ENCODE assay signal across 9 cellular contexts in genomic region chr19:37505958-37506386, GRCh38. TPM values are rescaled to one million over a fixed set of nuclear protein-coding genes. Genes with fewer than 3 reads are reported as not detected.
A peak's percentile ranks its signal among the peaks of the same experiment; 100 is the strongest.
DNase-seq lines count a peak whose midpoint lies in the region; TF ChIP-seq lines count a peak whose summit lies in the region.
"Had no signal": no experiment of that assay in that cellular context is flagged by ENCODE, and none has a peak within 500 bp of the region (broad histone marks: within the 10 kb centered on the region; RNA-seq: fewer than 3 reads in every experiment).

No MANE protein-coding gene starts in this region.

- POLR2A ChIA-PET in GM10248 (lab: Yijun Ruan, JAX) = interaction anchor here (0.6 kb wide), 1 partner anchor 88 kb away, joined by 3 read pairs; the partner anchor contains the start of genes ZNF540 and ZNF571

- H3K4me1 ChIP-seq in esophagus muscularis mucosa (peaks cover 12 to 24% (median 17%) of the 10 kb centered on the region in 4 donors), prostate gland (replicated peaks) (no peaks in the 10 kb centered on the region)

- TF ChIP-seq EP300 in esophagus muscularis mucosa (IDR thresholded peaks at IDR 0.05) = no peak

- H3K27me3 ChIP-seq in esophagus muscularis mucosa = no peaks in the 10 kb centered on the region
- no peaks in the 10 kb centered on the region for H3K27me3 ChIP-seq in prostate gland (replicated peaks; ENCODE audit: insufficient read depth)

- 8% methylated on average over 12 of the region's 12 CpGs for WGBS in esophagus muscularis mucosa
- WGBS in prostate gland = 2% methylated on average over 12 of the region's 12 CpGs

- CTCF ChIA-PET in GM10248 (lab: Yijun Ruan, JAX) = no interaction called here

- TF ChIP-seq POLR2A in esophagus muscularis mucosa (IDR thresholded peaks at IDR 0.05; ENCODE audit: low read depth) (no peak), prostate gland (IDR thresholded peaks at IDR 0.05) (no peak)

- intact Hi-C loops in esophagus muscularis mucosa (cut with DNase I) = loop anchor here (5.0 to 10.0 kb wide), 2 partner anchors 34 to 171 kb away; a partner anchor contains a TSS
- intact Hi-C loops in prostate gland (cut with DNase I) = loop anchor here (2.0 kb wide), 1 partner anchor 37 kb away; the partner anchor contains the start of gene ZNF570

- H3K27ac ChIP-seq in esophagus muscularis mucosa (replicated peaks in 1 of 4) (peak overlapping the region; percentile 90 to 97 (median 93)), prostate gland (peak overlapping the region; percentile 95 to 96)
- H3K27ac ChIP-seq: KMS-11 had no signal

- DNase-seq in GM10248 (ENCODE audit: extremely low spot score) = peak; percentile 31
- DNase-seq in NCI-H2107 (lab: John Stamatoyannopoulos, UW) = peak; percentile 4
- peak; percentile 94 for DNase-seq in esophagus muscularis mucosa (ENCODE audit: extremely low spot score)
- no peak for DNase-seq in prostate gland (ENCODE audit: low spot score)
- DNase-seq in HCEC 1CT = no peak
- DNase-seq in hepatic stellate cell (ENCODE audit: low spot score) = no peak
- DNase-seq in GM10266 (ENCODE audit: extremely low spot score) = no peak
- DNase-seq in medulla oblongata (ENCODE audit: extremely low spot score) = no peak

- TF ChIP-seq CTCF in GM10248 (IDR thresholded peaks at IDR 0.05; ENCODE audit: control extremely low read depth, extremely low read depth, low read depth, missing control alignments) (no peak), esophagus muscularis mucosa (IDR thresholded peaks at IDR 0.05) (no peak), prostate gland (IDR thresholded peaks at IDR 0.05) (no peak), GM10266 (IDR thresholded peaks at IDR 0.05; ENCODE audit: control insufficient read depth, insufficient read depth, low read depth, missing control alignments) (no peak)

- H3K9me3 ChIP-seq in esophagus muscularis mucosa (no peaks in the 10 kb centered on the region), prostate gland (no peaks in the 10 kb centered on the region)

- peaks cover 3 to 19% (median 4%) of the 10 kb centered on the region in 4 donors for H3K36me3 ChIP-seq in esophagus muscularis mucosa
- H3K36me3 ChIP-seq in prostate gland = no peaks in the 10 kb centered on the region

- H3K4me3 ChIP-seq in esophagus muscularis mucosa (peak overlapping the region; percentile 71 to 81 (median 78)), prostate gland (peak overlapping the region; percentile 67 to 69)

RNA-seq across cellular contexts. Expression of gene ZNF793, which starts 0.8 kb away (rescaled TPM):
- 1 to 10 TPM; 3.0 to 7.1 (median 5.3) TPM for total RNA-seq in esophagus muscularis mucosa
- total RNA-seq in prostate gland = 10 to 100 TPM in 1 of 2 donors, 1 to 10 TPM in 1; 5.1 to 13.3 TPM

RNA-seq across cellular contexts. Expression of gene ZNF570, which starts 36.8 kb away (rescaled TPM):
- total RNA-seq in esophagus muscularis mucosa = 10 to 100 TPM in 1 of 4 donors, 1 to 10 TPM in 3; 7.8 to 10.9 (median 8.9) TPM
- 10 to 100 TPM in 1 of 2 donors, 1 to 10 TPM in 1; 6.6 to 13.5 TPM for total RNA-seq in prostate gland

RNA-seq across cellular contexts. Expression of gene ZNF569, which starts 38.7 kb away (rescaled TPM):
- total RNA-seq in esophagus muscularis mucosa = 10 to 100 TPM in 1 of 4 donors, 1 to 10 TPM in 3; 5.6 to 11.6 (median 7.7) TPM
- 1 to 10 TPM; 4.8 to 6.1 TPM for total RNA-seq in prostate gland

Comparison
In these comparisons a context has a peak if more than half of its experiments do, and no peak if none do; other contexts are left out.
1. DNase-seq: peak in GM10248 (single experiment), NCI-H2107 (single experiment) and esophagus muscularis mucosa (single experiment); none in prostate gland (single experiment), HCEC 1CT (single experiment), hepatic stellate cell (single experiment), GM10266 (single experiment) and medulla oblongata (single experiment).